ENCODE assay signal across 12 cellular contexts in genomic region chr19:2540251-2540645, GRCh38.
DNase-seq lines count a peak whose midpoint lies in the region; ATAC-seq, FAIRE-seq and TF ChIP-seq lines count a peak whose summit lies in the region.
"Had no signal": no experiment of that assay in that cellular context is flagged by ENCODE, and none has a peak within 500 bp of the region (broad histone marks: within the 10 kb centered on the region; RNA-seq: fewer than 3 reads in every experiment).

No MANE protein-coding gene starts in this region.

- TF ChIP-seq CTCF in SK-N-SH (IDR thresholded peaks at IDR 0.05) (no peak), endothelial cell of umbilical vein (IDR thresholded peaks at IDR 0.05; ENCODE audit: extremely low read depth in 1 of 2, insufficient read depth in 1 of 2, low read depth in 1 of 2, low read length in 2 of 2) (no peak), nephron progenitor cell (IDR thresholded peaks at IDR 0.05) (no peak)

- H3K9me2 ChIP-seq in SK-N-SH = no peaks in the 10 kb centered on the region

- H3K4me3 ChIP-seq in SK-N-SH (ENCODE audit: low read depth in 2 of 2, low read length in 1 of 2) (peak overlapping the region in 1 of 2 experiments; percentile 49; a peak in 1 of 4 replicates), endothelial cell of umbilical vein (replicated peaks in 1 of 3; ENCODE audit: insufficient read depth in 1 of 3, low read depth in 1 of 3, low read length in 3 of 3) (peak overlapping the region in 1 of 3 experiments; percentile 0), urinary bladder (ENCODE audit: low read depth, low read length) (no peak overlapping the region)

- H3K9me3 Mint-ChIP-seq in nephron progenitor cell = no peaks in the 10 kb centered on the region
- H3K9me3 Mint-ChIP-seq: activated T-helper 2 cell treated with anti-CD3 and anti-CD28 coated beads, Interferon-gamma antibody, Interleukin-2, Interleukin-4, amounts not matched to agents 10 μg/mL and 5 μg/mL and 100 μg/mL, durations not matched to agents 14 hours and 24 hours and 36 hours had no signal

- H3K4me2 ChIP-seq in SK-N-SH (peak overlapping the region; percentile 84), endothelial cell of umbilical vein (ENCODE audit: insufficient read depth, low read length) (no peak overlapping the region)

- peaks cover 36% of the 10 kb centered on the region for H3K4me1 Mint-ChIP-seq in nephron progenitor cell

- WGBS in SK-N-SH (ENCODE audit: low lambda C conversion rate) = 89% methylated on average over 6 of the region's 12 CpGs
- 73% methylated on average over 12 of the region's 12 CpGs for WGBS in urinary bladder

- no peak overlapping the region for H3K4me3 Mint-ChIP-seq in nephron progenitor cell

- TSS peak; percentile 94 for BruUV-seq in endothelial cell of umbilical vein (replicated peaks; lab: Mats Ljungman, UMichigan)

- no peak for ATAC-seq in SK-N-SH treated with all-trans-retinoic acid at 6 μM for 48 hours

- no peak for TF ChIP-seq EP300 in SK-N-SH (IDR thresholded peaks at IDR 0.05; ENCODE audit: borderline replicate concordance in 1 of 2, low read depth in 1 of 2, low read length in 1 of 2)

- TF ChIP-seq POLR2A in endothelial cell of umbilical vein (IDR thresholded peaks at IDR 0.05; ENCODE audit: low read depth, low read length) = no peak

- no peak for TF ChIP-seq RAD21 in SK-N-SH (IDR thresholded peaks at IDR 0.05; ENCODE audit: low read length)

- no peaks in the 10 kb centered on the region for H3K27me3 Mint-ChIP-seq in nephron progenitor cell (ENCODE audit: low read depth, poor library complexity)

- dilution Hi-C loops in endothelial cell of umbilical vein (cut with MboI; ENCODE audit: extremely low pct_ligation_motif_present, low sequenced_read_pairs) = no loop called here

- no peak for FAIRE-seq in endothelial cell of umbilical vein (lab: Jason Lieb, UNC)

- H3K9ac ChIP-seq in SK-N-SH = peak overlapping the region; percentile 78
- H3K9ac ChIP-seq in endothelial cell of umbilical vein (replicated peaks; ENCODE audit: extremely low read depth, insufficient read depth, low read length) = peak overlapping the region; percentile 90

- H3K27me3 ChIP-seq in SK-N-SH (ENCODE audit: insufficient read depth) = no peaks in the 10 kb centered on the region
- no peaks in the 10 kb centered on the region for H3K27me3 ChIP-seq in endothelial cell of umbilical vein (ENCODE audit: control insufficient read depth in 2 of 2, insufficient read depth in 2 of 2, low read length in 2 of 2)

- H4K20me1 ChIP-seq in SK-N-SH (ENCODE audit: insufficient read depth) = no peaks in the 10 kb centered on the region
- H4K20me1 ChIP-seq in endothelial cell of umbilical vein (replicated peaks; ENCODE audit: control insufficient read depth, extremely low read depth, insufficient read depth, low read length) = no peaks in the 10 kb centered on the region

- DNase-seq in SK-N-SH (no peak), endothelial cell of umbilical vein (ENCODE audit: low read depth, low spot score) (no peak), nephron progenitor cell (no peak), retina (no peak), RPMI8226 (no peak), AG08396 (ENCODE audit: low spot score) (no peak)
- DNase-seq: erythroblast, Kasumi-1, NCI-H69 had no signal

- H3K4me1 ChIP-seq in SK-N-SH (ENCODE audit: control insufficient read depth in 1 of 2, insufficient read depth in 2 of 2, low read depth in 1 of 2, low read length in 1 of 2) = peaks cover 13 to 43% of the 10 kb centered on the region in 2 experiments; a peak in 3 of 4 replicates
- peaks cover 48% of the 10 kb centered on the region for H3K4me1 ChIP-seq in endothelial cell of umbilical vein (ENCODE audit: control insufficient read depth, extremely low read depth, insufficient read depth, low read length)
- H3K4me1 ChIP-seq in urinary bladder (ENCODE audit: insufficient read depth) = no peaks in the 10 kb centered on the region

- H2AFZ ChIP-seq in SK-N-SH (ENCODE audit: low read depth) (peak overlapping the region; percentile 30; the same call in 1 of the 2 replicates), endothelial cell of umbilical vein (ENCODE audit: low read depth, low read length) (no peak overlapping the region)

- H3K27ac ChIP-seq in SK-N-SH (ENCODE audit: low read depth in 2 of 2, low read length in 1 of 2) (peak overlapping the region; percentile 41 to 90; a peak in 3 of 4 replicates), endothelial cell of umbilical vein (ENCODE audit: insufficient read depth, low read depth, low read length) (peak overlapping the region; percentile 99), urinary bladder (ENCODE audit: low read depth) (peak overlapping the region; percentile 27)

- no peaks in the 10 kb centered on the region for H3K36me3 ChIP-seq in SK-N-SH (replicated peaks in 1 of 2; ENCODE audit: control insufficient read depth in 1 of 2, insufficient read depth in 2 of 2, low read length in 1 of 2)
- H3K36me3 ChIP-seq in endothelial cell of umbilical vein (ENCODE audit: control insufficient read depth in 2 of 2, extremely low read depth in 1 of 2, insufficient read depth in 2 of 2, low read length in 2 of 2) = no peaks in the 10 kb centered on the region
- no peaks in the 10 kb centered on the region for H3K36me3 ChIP-seq in urinary bladder (ENCODE audit: insufficient read depth)

- H3F3A ChIP-seq in SK-N-SH (replicated peaks; ENCODE audit: insufficient read depth) = peaks cover 36% of the 10 kb centered on the region

- POLR2A ChIA-PET in SK-N-SH (lab: Yijun Ruan, JAX) (no interaction called here), endothelial cell of umbilical vein (lab: Charles Lee) (interaction anchor here (2.0 to 7.4 kb wide), 3 partner anchors 10 to 63 kb away, joined by 9 to 253 read pairs (median 9); partner anchors contain the start of gene GADD45B)

- peaks cover 13% of the 10 kb centered on the region; the same call in 1 of the 2 replicates for H3K79me2 ChIP-seq in SK-N-SH (ENCODE audit: insufficient read depth)
- H3K79me2 ChIP-seq in endothelial cell of umbilical vein (ENCODE audit: control insufficient read depth, insufficient read depth, low read length) = no peaks in the 10 kb centered on the region

- CTCF ChIA-PET in SK-N-SH (lab: Yijun Ruan, JAX) (interaction anchor here (1.5 kb wide), 1 partner anchor 74 kb away, joined by 4 read pairs; no protein-coding TSS in a partner anchor), endothelial cell of umbilical vein (lab: Charles Lee) (interaction anchor here (0.9 to 5.2 kb wide), 10 partner anchors 11 to 97 kb away, joined by 3 to 73 read pairs (median 10); partner anchors contain the start of gene GADD45B)

- no peaks in the 10 kb centered on the region for H3K9me1 ChIP-seq in endothelial cell of umbilical vein (replicated peaks; ENCODE audit: control insufficient read depth, extremely low read depth, insufficient read depth, low read length)

- H3K9me3 ChIP-seq in SK-N-SH (no peaks in the 10 kb centered on the region), endothelial cell of umbilical vein (replicated peaks; ENCODE audit: control insufficient read depth, insufficient read depth, low read length) (no peaks in the 10 kb centered on the region)

- H3K36me3 Mint-ChIP-seq in nephron progenitor cell (ENCODE audit: low read depth) = no peaks in the 10 kb centered on the region

- H3K27ac Mint-ChIP-seq in nephron progenitor cell = peak overlapping the region; percentile 97
- H3K27ac Mint-ChIP-seq: activated T-helper 2 cell treated with anti-CD3 and anti-CD28 coated beads, Interferon-gamma antibody, Interleukin-2, Interleukin-4, amounts not matched to agents 10 μg/mL and 5 μg/mL and 100 μg/mL, durations not matched to agents 14 hours and 24 hours and 36 hours had no signal

- intact Hi-C loops in endothelial cell of umbilical vein (cut with micrococcal nuclease) = loop anchor here (1.0 to 5.0 kb wide), 6 partner anchors 8 to 303 kb away; partner anchors contain the start of genes PLEKHJ1 and SF3A2

TF ChIP-seq in SK-N-SH, 30 proteins besides CTCF, POLR2A, EP300 and RAD21 (continues in another document):
- no peak for TF ChIP-seq IRF3 (IDR thresholded peaks at IDR 0.05; ENCODE audit: low read depth, low read length)

TF ChIP-seq in SK-N-SH treated with all-trans-retinoic acid at 6 μM for 48 hours, 23 proteins besides CTCF, POLR2A, EP300 and RAD21 (continues in another document):
- TF ChIP-seq CREB5 (CRISPR knock-in tag; IDR thresholded peaks at IDR 0.05; ENCODE audit: low read depth) = no peak
- TF ChIP-seq TOX (CRISPR knock-in tag; IDR thresholded peaks at IDR 0.05; ENCODE audit: borderline replicate concordance) = no peak
- TF ChIP-seq CSDC2 (CRISPR knock-in tag; IDR thresholded peaks at IDR 0.05) = no peak
- TF ChIP-seq ESRRG (CRISPR knock-in tag; IDR thresholded peaks at IDR 0.05) = no peak
- TF ChIP-seq GLIS3 (CRISPR knock-in tag; IDR thresholded peaks at IDR 0.05) = no peak

TF ChIP-seq in endothelial cell of umbilical vein, 7 proteins besides CTCF, POLR2A, EP300 and RAD21:
- TF ChIP-seq JUN (IDR thresholded peaks at IDR 0.05; ENCODE audit: borderline replicate concordance, insufficient read depth, insufficient read length, low read depth) (no peak), GATA2 (IDR thresholded peaks at IDR 0.05; ENCODE audit: insufficient read depth, insufficient read length, low read depth, low read length) (no peak)
TF ChIP-seq in endothelial cell of umbilical vein: peak in this region for 0.

Comparison
In these comparisons a context has a peak if more than half of its experiments do, and no peak if none do; other contexts are left out.
1. H3K27ac ChIP-seq: peak in every context shown above with its lines; median percentile 99 in endothelial cell of umbilical vein; 66 in SK-N-SH; 27 in urinary bladder.